8 cellular contexts compared by ENCODE assay signal in genomic region chr6:143450453-143451362, GRCh38. TPM values are rescaled to one million over a fixed set of nuclear protein-coding genes. Genes with fewer than 3 reads are reported as not detected.
A peak's percentile ranks its signal among the peaks of the same experiment; 100 is the strongest.
DNase-seq lines count a peak whose midpoint lies in the region; ATAC-seq and TF ChIP-seq lines count a peak whose summit lies in the region.

Gene ADAT2, minus strand, starts transcription at chr6:143450695. Its CDS starts 37 bp downstream, at chr6:143450658.
Gene PEX3, plus strand, starts transcription at chr6:143450805. Its CDS starts 238 bp downstream, at chr6:143451043.

- H3K4me1 Mint-ChIP-seq in activated CD4-positive, alpha-beta T cell treated with anti-CD3 and anti-CD28 coated beads, Interleukin-2, amount 10 ng/mL, durations not matched to agents 7 days and 5 days = peaks cover 35% of the 10 kb centered on the region

- peak within 1 kb of the TSS; percentile 77 for H3K27ac ChIP-seq in C4-2B

- peak within 1 kb of the TSS; percentile 94 for H3K4me3 Mint-ChIP-seq in activated CD4-positive, alpha-beta T cell treated with anti-CD3 and anti-CD28 coated beads, Interleukin-2, amount 10 ng/mL, durations not matched to agents 7 days and 5 days

- no peak for TF ChIP-seq CTCF in C4-2B (conservative IDR thresholded peaks at IDR 0.05)

- H3K27ac Mint-ChIP-seq in activated CD4-positive, alpha-beta T cell treated with anti-CD3 and anti-CD28 coated beads, Interleukin-2, amount 10 ng/mL, durations not matched to agents 7 days and 5 days = peak within 1 kb of the TSS; percentile 98

- H3K36me3 Mint-ChIP-seq in activated CD4-positive, alpha-beta T cell treated with anti-CD3 and anti-CD28 coated beads, Interleukin-2, amount 10 ng/mL, durations not matched to agents 7 days and 5 days (ENCODE audit: low read depth) = peaks cover 9% of the 10 kb centered on the region

- POLR2A ChIA-PET in activated CD4-positive, alpha-beta T cell treated with anti-CD3 and anti-CD28 coated beads, Interleukin-2, amount 10 ng/mL, durations not matched to agents 7 days and 5 days (lab: Charles Lee) = interaction anchor here (0.7 to 1.1 kb wide), 2 partner anchors 8 to 393 kb away, joined by 3 to 8 read pairs; no protein-coding TSS in a partner anchor

- H3K27me3 Mint-ChIP-seq in activated CD4-positive, alpha-beta T cell treated with anti-CD3 and anti-CD28 coated beads, Interleukin-2, amount 10 ng/mL, durations not matched to agents 7 days and 5 days = no peaks in the 10 kb centered on the region

- no peaks in the 10 kb centered on the region for H3K9me3 Mint-ChIP-seq in activated CD4-positive, alpha-beta T cell treated with anti-CD3 and anti-CD28 coated beads, Interleukin-2, amount 10 ng/mL, durations not matched to agents 7 days and 5 days

- peak; percentile 97 for DNase-seq in NCI-H69 (lab: John Stamatoyannopoulos, UW)
- peak; percentile 94 for DNase-seq in activated CD4-positive, alpha-beta T cell treated with anti-CD3 and anti-CD28 coated beads, Interleukin-2, amount 10 ng/mL, durations not matched to agents 7 days and 5 days
- DNase-seq in cortex of kidney (lab: John Stamatoyannopoulos, UW) = peak; percentile 66
- peak; percentile 97 for DNase-seq in left kidney (ENCODE audit: low read depth, low spot score)
- peak; percentile 96 for DNase-seq in stimulated activated CD4-positive, alpha-beta T cell treated with anti-CD3 and anti-CD28 coated beads, Interleukin-1b, Interleukin-23, amount 100 ng/mL, for 48 hours

- CTCF ChIA-PET in activated CD4-positive, alpha-beta T cell treated with anti-CD3 and anti-CD28 coated beads, Interleukin-2, amount 10 ng/mL, durations not matched to agents 7 days and 5 days (lab: Charles Lee) = interaction anchor here (0.7 to 1.6 kb wide), 4 partner anchors 8 to 83 kb away, joined by 3 to 7 read pairs (median 3); no protein-coding TSS in a partner anchor

- peak; percentile 97 for ATAC-seq in GM19372 (IDR thresholded peaks at IDR 0.05; ENCODE audit: low read depth, unreplicated experiment)
- ATAC-seq in HG03521 (IDR thresholded peaks at IDR 0.05; ENCODE audit: unreplicated experiment) = peak; percentile 97

RNA-seq across cellular contexts. Expression of gene ADAT2, which starts in this region (rescaled TPM):
- total RNA-seq in activated CD4-positive, alpha-beta T cell treated with anti-CD3 and anti-CD28 coated beads, Interleukin-2, amount 10 ng/mL, durations not matched to agents 7 days and 5 days = 10 to 100 TPM; 19.1 to 20.2 TPM

RNA-seq across cellular contexts. Expression of gene PEX3, which starts in this region (rescaled TPM):
- total RNA-seq in activated CD4-positive, alpha-beta T cell treated with anti-CD3 and anti-CD28 coated beads, Interleukin-2, amount 10 ng/mL, durations not matched to agents 7 days and 5 days = 10 to 100 TPM; 16.9 to 20.5 TPM

Comparison
In these comparisons a context has a peak if more than half of its experiments do, and no peak if none do; other contexts are left out.
1. Peak in every context shown above with its lines: DNase-seq, ATAC-seq and H3K27ac ChIP-seq.